Comparison of ENCODE assay signal across 9 cellular contexts in the genomic region with DNA sequence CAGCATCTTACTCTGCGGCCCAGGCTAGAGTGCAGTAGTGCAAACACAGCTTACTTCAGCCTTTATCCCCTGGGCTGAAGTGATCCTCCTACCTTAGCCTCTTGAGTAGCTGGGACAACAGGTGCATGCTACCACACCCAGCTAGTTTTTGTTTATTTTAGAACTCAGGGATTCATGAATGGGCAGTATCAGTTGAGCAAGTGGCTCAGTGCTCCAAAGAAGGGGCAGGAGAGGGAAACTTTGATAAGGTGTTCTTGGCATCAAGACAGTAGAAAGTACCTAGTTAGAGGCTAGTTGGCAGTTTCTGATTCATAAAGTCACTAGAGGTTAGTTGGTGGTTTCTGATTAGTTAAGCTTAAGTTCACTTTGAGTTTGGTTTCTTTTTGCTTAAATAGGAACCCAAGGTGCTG.
DNase-seq lines count a peak whose midpoint lies in the region; ATAC-seq and TF ChIP-seq lines count a peak whose summit lies in the region.
"Had no signal": no experiment of that assay in that cellular context is flagged by ENCODE, and none has a peak within 500 bp of the region (broad histone marks: within the 10 kb centered on the region; RNA-seq: fewer than 3 reads in every experiment).

No MANE protein-coding gene starts in this region.

- no peaks in the 10 kb centered on the region for H3K9me3 Mint-ChIP-seq in stimulated activated effector memory CD8-positive, alpha-beta T cell treated with anti-CD3 and anti-CD28 coated beads, Interleukin-12 subunit alpha, Interleukin-12 subunit beta, amount 100 ng/mL, for 72 hours

- no peak overlapping the region for H3K4me3 ChIP-seq in brain microvascular endothelial cell (ENCODE audit: low read depth, low read length)

- H3K36me3 ChIP-seq in brain microvascular endothelial cell (replicated peaks), result no peaks in the 10 kb centered on the region

- no peaks in the 10 kb centered on the region for H3K36me3 Mint-ChIP-seq in stimulated activated effector memory CD8-positive, alpha-beta T cell treated with anti-CD3 and anti-CD28 coated beads, Interleukin-12 subunit alpha, Interleukin-12 subunit beta, amount 100 ng/mL, for 72 hours

- TF ChIP-seq CTCF in brain microvascular endothelial cell (IDR thresholded peaks at IDR 0.05; ENCODE audit: low read depth, low read length, missing control alignments), result no peak

- H3K4me3 Mint-ChIP-seq in stimulated activated effector memory CD8-positive, alpha-beta T cell treated with anti-CD3 and anti-CD28 coated beads, Interleukin-12 subunit alpha, Interleukin-12 subunit beta, amount 100 ng/mL, for 72 hours, result no peak overlapping the region

- peak; percentile 74 for ATAC-seq in HG02870 (IDR thresholded peaks at IDR 0.05; ENCODE audit: unreplicated experiment)
- peak; percentile 88 for ATAC-seq in stimulated activated effector memory CD8-positive, alpha-beta T cell treated with anti-CD3 and anti-CD28 coated beads, Interleukin-12 subunit alpha, Interleukin-12 subunit beta, amount 100 ng/mL, for 72 hours

- in situ Hi-C loops in brain microvascular endothelial cell (cut with HindIII; ENCODE audit: low pct_ligation_motif_present, low sequenced_read_pairs), result no loop called here

- no peak overlapping the region for H3K27ac Mint-ChIP-seq in stimulated activated effector memory CD8-positive, alpha-beta T cell treated with anti-CD3 and anti-CD28 coated beads, Interleukin-12 subunit alpha, Interleukin-12 subunit beta, amount 100 ng/mL, for 72 hours

- H3K27ac ChIP-seq in brain microvascular endothelial cell, result no peak overlapping the region

- DNase-seq in SHP77 (lab: John Stamatoyannopoulos, UW) (peak; percentile 18 to 19), SHP77 treated with DMSO at 0.1 percent for 48 hours (lab: John Stamatoyannopoulos, UW) (no peak), NCI-H345 treated with DMSO at 0.1 percent for 48 hours (lab: John Stamatoyannopoulos, UW; ENCODE audit: unreplicated experiment) (peak; percentile 56), brain microvascular endothelial cell (no peak), AG08395 (ENCODE audit: low spot score) (no peak), amygdala (lab: John Stamatoyannopoulos, UW) (no peak)
- no peak for DNase-seq in stimulated activated effector memory CD8-positive, alpha-beta T cell treated with anti-CD3 and anti-CD28 coated beads, Interleukin-12 subunit alpha, Interleukin-12 subunit beta, amount 100 ng/mL, for 72 hours (ENCODE audit: low spot score in 2 of 2)
- DNase-seq: foreskin melanocyte had no signal

- H3K4me1 Mint-ChIP-seq in stimulated activated effector memory CD8-positive, alpha-beta T cell treated with anti-CD3 and anti-CD28 coated beads, Interleukin-12 subunit alpha, Interleukin-12 subunit beta, amount 100 ng/mL, for 72 hours, result peaks cover 50% of the 10 kb centered on the region

- no peaks in the 10 kb centered on the region for H3K27me3 ChIP-seq in brain microvascular endothelial cell (replicated peaks)

Comparison
In these comparisons a context has a peak if more than half of its experiments do, and no peak if none do; other contexts are left out.
1. DNase-seq: peak in SHP77 (2 of 2) and NCI-H345 treated with DMSO at 0.1 percent for 48 hours (single experiment); none in SHP77 treated with DMSO at 0.1 percent for 48 hours (single experiment), stimulated activated effector memory CD8-positive, alpha-beta T cell treated with anti-CD3 and anti-CD28 coated beads, Interleukin-12 subunit alpha, Interleukin-12 subunit beta, amount 100 ng/mL, for 72 hours (0 of 2), brain microvascular endothelial cell (single experiment), AG08395 (single experiment) and amygdala (0 of 56).